ENCODE assay signal across 8 cellular contexts in genomic region chr3:50525987-50526386, GRCh38. TPM values are rescaled to one million over a fixed set of nuclear protein-coding genes. Genes with fewer than 3 reads are reported as not detected.
DNase-seq lines count a peak whose midpoint lies in the region; ATAC-seq and FAIRE-seq lines count a peak whose summit lies in the region.

No MANE protein-coding gene starts in this region.

- intact Hi-C loops in activated naive CD4-positive, alpha-beta T cell treated with anti-CD3 and anti-CD28 coated beads for 36 hours (cut with micrococcal nuclease): no loop called here
- intact Hi-C loops in left colon (cut with DNase I, micrococcal nuclease): no loop called here

- H3K4me3 Mint-ChIP-seq in activated naive CD4-positive, alpha-beta T cell treated with anti-CD3 and anti-CD28 coated beads for 36 hours: no peak overlapping the region

- DNase-seq in GM19240 (ENCODE audit: insufficient read length, low spot score): peak; percentile 70
- DNase-seq in RCC 7860 (ENCODE audit: low spot score): peak; percentile 22
- peak; percentile 86 for DNase-seq in activated naive CD4-positive, alpha-beta T cell treated with anti-CD3 and anti-CD28 coated beads for 36 hours
- DNase-seq in left colon: peak; percentile 40 to 50
- peak; percentile 42 for DNase-seq in stimulated activated CD8-positive, alpha-beta memory T cell treated with anti-CD3 and anti-CD28 coated beads, Interleukin-7, amount 100 ng/mL, for 24 hours (ENCODE audit: low read depth)
- DNase-seq in NCI-H1436 (lab: John Stamatoyannopoulos, UW): no peak
- no peak for DNase-seq in DMS79 (lab: John Stamatoyannopoulos, UW)

- H3K36me3 Mint-ChIP-seq in activated naive CD4-positive, alpha-beta T cell treated with anti-CD3 and anti-CD28 coated beads for 36 hours (ENCODE audit: low read depth): no peaks in the 10 kb centered on the region

- FAIRE-seq in RCC 7860 (lab: Jason Lieb, UNC): no peak

- peak; percentile 52 for ATAC-seq in left colon
- no peak for ATAC-seq in GM18511 (IDR thresholded peaks at IDR 0.05; ENCODE audit: unreplicated experiment)

- CTCF ChIA-PET in activated naive CD4-positive, alpha-beta T cell treated with anti-CD3 and anti-CD28 coated beads for 36 hours (lab: Charles Lee): interaction anchor here (1.6 kb wide), 1 partner anchor 16 kb away, joined by 7 read pairs; no protein-coding TSS in a partner anchor

- peaks cover 2% of the 10 kb centered on the region for H3K4me1 Mint-ChIP-seq in activated naive CD4-positive, alpha-beta T cell treated with anti-CD3 and anti-CD28 coated beads for 36 hours (ENCODE audit: low read depth)

- H3K27me3 Mint-ChIP-seq in activated naive CD4-positive, alpha-beta T cell treated with anti-CD3 and anti-CD28 coated beads for 36 hours (ENCODE audit: low read depth): peaks cover 3% of the 10 kb centered on the region

- no peaks in the 10 kb centered on the region for H3K9me3 Mint-ChIP-seq in activated naive CD4-positive, alpha-beta T cell treated with anti-CD3 and anti-CD28 coated beads for 36 hours

- no peak overlapping the region for H3K27ac Mint-ChIP-seq in activated naive CD4-positive, alpha-beta T cell treated with anti-CD3 and anti-CD28 coated beads for 36 hours

RNA-seq across cellular contexts. Expression of gene CACNA2D2, which starts 22.6 kb away (rescaled TPM):
- total RNA-seq in activated naive CD4-positive, alpha-beta T cell treated with anti-CD3 and anti-CD28 coated beads for 36 hours: under 1 TPM; 0.89 to 0.95 TPM
- 1 to 10 TPM; 1.9 to 3.2 TPM for total RNA-seq in left colon

RNA-seq across cellular contexts. Expression of gene C3orf18, which starts 41.6 kb away (rescaled TPM):
- 1 to 10 TPM; 3.1 to 3.8 TPM for total RNA-seq in activated naive CD4-positive, alpha-beta T cell treated with anti-CD3 and anti-CD28 coated beads for 36 hours
- 1 to 10 TPM; 2.1 to 2.8 TPM for total RNA-seq in left colon

RNA-seq across cellular contexts. Expression of gene HEMK1, which starts 43.3 kb away (rescaled TPM):
- 10 to 100 TPM; 27.0 to 30.4 TPM for total RNA-seq in activated naive CD4-positive, alpha-beta T cell treated with anti-CD3 and anti-CD28 coated beads for 36 hours
- 10 to 100 TPM; 21.9 to 24.8 TPM for total RNA-seq in left colon

Comparison
In these comparisons a context has a peak if more than half of its experiments do, and no peak if none do; other contexts are left out.
1. DNase-seq: peak in GM19240 (single experiment), RCC 7860 (single experiment), activated naive CD4-positive, alpha-beta T cell treated with anti-CD3 and anti-CD28 coated beads for 36 hours (single experiment), left colon (2 of 2) and stimulated activated CD8-positive, alpha-beta memory T cell treated with anti-CD3 and anti-CD28 coated beads, Interleukin-7, amount 100 ng/mL, for 24 hours (single experiment); none in NCI-H1436 (single experiment) and DMS79 (single experiment).